ENCODE assay signal across 18 cellular contexts in the genomic region with DNA sequence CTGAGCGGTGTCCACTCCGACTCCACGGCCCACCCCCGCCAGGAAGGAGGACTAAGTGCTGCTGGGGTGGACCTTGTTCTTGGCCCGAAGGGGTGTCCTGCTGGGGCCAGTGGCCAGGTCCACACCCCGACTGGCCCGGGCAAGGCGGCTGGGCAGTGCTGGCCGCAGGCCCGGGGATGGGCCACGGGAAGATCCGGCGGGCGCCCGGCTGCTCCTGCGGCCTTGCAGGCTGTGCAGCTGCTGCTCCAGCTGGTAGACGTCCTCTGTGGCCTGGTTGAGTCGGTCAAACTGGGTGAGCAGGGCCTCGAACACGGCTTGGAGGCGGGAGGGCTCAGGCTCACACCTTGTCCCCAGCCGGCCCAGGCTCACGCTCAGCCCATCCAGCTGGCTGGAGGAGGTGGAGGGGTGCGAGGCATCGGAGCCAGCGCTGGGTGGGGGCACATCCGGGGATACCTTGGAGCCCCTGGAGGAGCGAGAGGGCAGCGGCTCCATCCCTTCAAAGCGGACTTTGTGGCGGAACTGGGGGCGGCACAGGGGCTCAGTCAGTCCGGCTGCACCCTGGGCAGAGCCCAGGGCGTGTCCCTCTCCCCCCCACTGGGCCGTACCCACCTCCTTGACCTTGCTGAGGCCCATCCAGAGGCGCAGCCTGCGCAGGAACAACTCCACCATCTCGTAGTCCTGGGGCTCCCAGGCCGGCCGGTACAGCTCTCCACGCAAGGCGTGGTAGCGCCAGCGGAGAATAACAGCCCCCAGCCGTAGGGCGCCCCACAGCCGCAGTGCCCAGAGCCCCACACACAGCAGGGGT. TPM values are rescaled to one million over a fixed set of nuclear protein-coding genes. Genes with fewer than 3 reads are reported as not detected.
DNase-seq lines count a peak whose midpoint lies in the region; ATAC-seq and TF ChIP-seq lines count a peak whose summit lies in the region.
"Had no signal": no experiment of that assay in that cellular context is flagged by ENCODE, and none has a peak within 500 bp of the region (broad histone marks: within the 10 kb centered on the region; RNA-seq: fewer than 3 reads in every experiment).

No MANE protein-coding gene starts in this region.

- H3K9me3 ChIP-seq in heart right ventricle (no peaks in the 10 kb centered on the region), transverse colon (no peaks in the 10 kb centered on the region)
- H3K9me3 ChIP-seq: uterus had no signal

- in situ Hi-C loops in transverse colon (cut with MboI; ENCODE audit: low pct_ligation_motif_present in 1 of 4, low pct_unique_long_range_greater_than_20kb in 1 of 4, low sequenced_read_pairs in 3 of 4) = no loop called here

- H3K27me3 ChIP-seq in heart right ventricle (no peaks in the 10 kb centered on the region), transverse colon (no peaks in the 10 kb centered on the region)
- H3K27me3 ChIP-seq: uterus had no signal

- H3K4me3 ChIP-seq in heart right ventricle (peak overlapping the region in 4 of 10 donors; percentile 2 to 24 (median 16)), transverse colon (peak overlapping the region in 3 of 4 donors; percentile 14 to 44 (median 31))
- H3K4me3 ChIP-seq: uterus had no signal

- H3K4me3 Mint-ChIP-seq in endothelial cell (ENCODE audit: unreplicated experiment) (peak overlapping the region; percentile 51), neural crest cell (peak overlapping the region; percentile 46)
- H3K4me3 Mint-ChIP-seq: activated naive CD8-positive, alpha-beta T cell treated with anti-CD3 and anti-CD28 coated beads for 36 hours; activated T-cell treated with anti-CD3 and anti-CD28 coated beads, Interleukin-2, amount 50 U/mL, for 24 hours had no signal

- H3K4me1 Mint-ChIP-seq in endothelial cell (ENCODE audit: unreplicated experiment) = no peaks in the 10 kb centered on the region
- H3K4me1 Mint-ChIP-seq in neural crest cell = peaks cover 8% of the 10 kb centered on the region
- H3K4me1 Mint-ChIP-seq: activated naive CD8-positive, alpha-beta T cell treated with anti-CD3 and anti-CD28 coated beads for 36 hours had no signal

- H3K4me1 ChIP-seq in heart right ventricle = peaks cover 0 to 16% (median 0%) of the 10 kb centered on the region in 9 donors
- peaks cover 4 to 40% (median 29%) of the 10 kb centered on the region in 4 donors for H3K4me1 ChIP-seq in transverse colon
- H3K4me1 ChIP-seq: uterus had no signal

- no peak for TF ChIP-seq EP300 in transverse colon (IDR thresholded peaks at IDR 0.05; ENCODE audit: low read depth)

- no peak for TF ChIP-seq POLR2A in transverse colon (IDR thresholded peaks at IDR 0.05)

- whole genome bisulfite sequencing in heart right ventricle, 2 donors = 90 to 91% methylated on average over 47 of the region's 47 CpGs
- 84% methylated on average over 27 of the region's 47 CpGs; no CpG with 5 or more reads in 1 of the 2 donors for WGBS in transverse colon (ENCODE audit: low coverage in 1 of 2), 2 donors

- peak in 4 of 8 donors; percentile 0 to 9 (median 0) for ATAC-seq in heart right ventricle
- no peak for ATAC-seq in left ventricle myocardium superior
- ATAC-seq in HG03280 (IDR thresholded peaks at IDR 0.05; ENCODE audit: unreplicated experiment) = no peak
- ATAC-seq: Panc1 had no signal

- H3K27me3 Mint-ChIP-seq in endothelial cell (ENCODE audit: unreplicated experiment) (peaks cover 19% of the 10 kb centered on the region), neural crest cell (ENCODE audit: low read depth) (no peaks in the 10 kb centered on the region)
- H3K27me3 Mint-ChIP-seq: activated naive CD8-positive, alpha-beta T cell treated with anti-CD3 and anti-CD28 coated beads for 36 hours; activated T-cell treated with anti-CD3 and anti-CD28 coated beads, Interleukin-2, amount 50 U/mL, for 24 hours had no signal

- no peak for TF ChIP-seq CTCF in heart right ventricle (IDR thresholded peaks at IDR 0.05)
- TF ChIP-seq CTCF in endothelial cell (IDR thresholded peaks at IDR 0.05; ENCODE audit: unreplicated experiment) = no peak
- TF ChIP-seq CTCF in neural crest cell (conservative IDR thresholded peaks at IDR 0.05) = no peak
- no peak for TF ChIP-seq CTCF in transverse colon (IDR thresholded peaks at IDR 0.05)

- no peak for DNase-seq in heart right ventricle
- no peak for DNase-seq in left ventricle myocardium superior
- no peak for DNase-seq in endothelial cell (ENCODE audit: low spot score)
- no peak for DNase-seq in neural crest cell (ENCODE audit: low read depth, low spot score)
- DNase-seq in transverse colon = no peak
- no peak for DNase-seq in NK-92 (lab: John Stamatoyannopoulos, UW; ENCODE audit: unreplicated experiment)
- no peak for DNase-seq in NCI-H2171 treated with DMSO at 0.1 percent for 48 hours (lab: John Stamatoyannopoulos, UW)
- DNase-seq: activated naive CD8-positive, alpha-beta T cell treated with anti-CD3 and anti-CD28 coated beads for 36 hours; activated T-cell treated with anti-CD3 and anti-CD28 coated beads, Interleukin-2, amount 50 U/mL, for 24 hours; foreskin melanocyte; KBM-7; mesenchymal stem cell; NCI-H1048; NCI-H524 treated with DMSO at 0.1 percent for 48 hours; stimulated activated naive CD4-positive, alpha-beta T cell; uterus had no signal

- H3K27ac ChIP-seq in heart right ventricle (peak overlapping the region in 9 of 10 donors; percentile 71 to 88 (median 78)), transverse colon (peak overlapping the region; percentile 88 to 93 (median 90))
- H3K27ac ChIP-seq: uterus had no signal

- peaks cover 0 to 96% (median 73%) of the 10 kb centered on the region in 9 donors for H3K36me3 ChIP-seq in heart right ventricle
- peaks cover 0 to 9% (median 0%) of the 10 kb centered on the region in 4 donors for H3K36me3 ChIP-seq in transverse colon
- H3K36me3 ChIP-seq: uterus had no signal

- intact Hi-C loops in heart right ventricle (cut with DNase I) (loop anchor here in 3 of 10 donors (5.0 to 10.0 kb wide), 3 partner anchors 38 to 65 kb away; partner anchors contain the start of genes NHERF2 (in 1 of the 3) and RAB26 (in 1 of the 3)), left ventricle myocardium superior (cut with micrococcal nuclease) (no loop called here), transverse colon (cut with DNase I; ENCODE audit: low total_unique reads) (no loop called here)

- H3K36me3 Mint-ChIP-seq in endothelial cell (ENCODE audit: low read depth, unreplicated experiment) (peaks cover 8% of the 10 kb centered on the region), neural crest cell (ENCODE audit: low read depth) (no peaks in the 10 kb centered on the region)

- H3K27ac Mint-ChIP-seq in endothelial cell (ENCODE audit: unreplicated experiment) (no peak overlapping the region), neural crest cell (ENCODE audit: unreplicated experiment) (no peak overlapping the region)
- H3K27ac Mint-ChIP-seq: activated naive CD8-positive, alpha-beta T cell treated with anti-CD3 and anti-CD28 coated beads for 36 hours; activated T-cell treated with anti-CD3 and anti-CD28 coated beads, Interleukin-2, amount 50 U/mL, for 24 hours had no signal

- H3K9me3 Mint-ChIP-seq in endothelial cell (ENCODE audit: unreplicated experiment) (no peaks in the 10 kb centered on the region), neural crest cell (no peaks in the 10 kb centered on the region)
- H3K9me3 Mint-ChIP-seq: activated naive CD8-positive, alpha-beta T cell treated with anti-CD3 and anti-CD28 coated beads for 36 hours; activated T-cell treated with anti-CD3 and anti-CD28 coated beads, Interleukin-2, amount 50 U/mL, for 24 hours had no signal

RNA-seq across cellular contexts. Expression of gene TSC2, which starts 42.1 kb away (rescaled TPM):
- total RNA-seq in heart right ventricle = 10 to 100 TPM; 54.7 to 87.0 (median 71.5) TPM
- 10 to 100 TPM; 28.8 to 83.3 TPM for polyA plus RNA-seq in heart right ventricle
- total RNA-seq in left ventricle myocardium superior = 83.0 TPM
- 180 TPM for total RNA-seq in endothelial cell (ENCODE audit: unreplicated experiment)
- 175 and 180 TPM in 2 replicates for total RNA-seq in neural crest cell
- total RNA-seq in transverse colon = 100 to 1,000 TPM in 2 of 4 donors, 10 to 100 TPM in 2; 88.3 to 206 (median 127) TPM

RNA-seq across cellular contexts. Expression of gene NTHL1, which starts 42.2 kb away (rescaled TPM):
- total RNA-seq in heart right ventricle (10 to 100 TPM in 8 of 10 donors, 1 to 10 TPM in 2; 9.8 to 24.9 (median 12.3) TPM), left ventricle myocardium superior (22.7 TPM), endothelial cell (ENCODE audit: unreplicated experiment) (25.6 TPM), neural crest cell (50.7 and 51.9 TPM in 2 replicates), transverse colon (10 to 100 TPM; 12.7 to 32.9 (median 23.2) TPM)
- 10 to 100 TPM; 16.1 to 51.9 TPM for polyA plus RNA-seq in heart right ventricle

RNA-seq across cellular contexts. Expression of gene PKD1, which starts 45.8 kb away (rescaled TPM):
- total RNA-seq in heart right ventricle (100 to 1,000 TPM in 6 of 10 donors, 10 to 100 TPM in 4; 79.3 to 122 (median 104) TPM), left ventricle myocardium superior (92.9 TPM), endothelial cell (ENCODE audit: unreplicated experiment) (70.0 TPM), neural crest cell (108 and 115 TPM in 2 replicates), transverse colon (1,000 to 10,000 TPM in 1 of 4 donors, 100 to 1,000 TPM in 3; 131 to 1,015 (median 289) TPM)
- 100 to 1,000 TPM in 1 of 2 donors, 10 to 100 TPM in 1; 76.7 to 114 TPM for polyA plus RNA-seq in heart right ventricle

RNA-seq across cellular contexts. Expression of gene RAB26, which starts 58.5 kb away (rescaled TPM):
- total RNA-seq in heart right ventricle (1 to 10 TPM in 8 of 10 donors, under 1 TPM in 2; 0.74 to 4.3 (median 1.6) TPM), left ventricle myocardium superior (1.7 TPM), endothelial cell (ENCODE audit: unreplicated experiment) (1.9 TPM), neural crest cell (0.64 and 0.98 TPM in 2 replicates), transverse colon (10 to 100 TPM in 3 of 4 donors, 1 to 10 TPM in 1; 8.3 to 28.4 (median 14.2) TPM)
- polyA plus RNA-seq in heart right ventricle = 1 to 10 TPM in 1 of 2 donors, under 1 TPM in 1; 0.26 to 6.4 TPM
